8 cellular contexts compared by ENCODE assay signal in genomic region chr14:56119221-56119967, GRCh38. TPM values are rescaled to one million over a fixed set of nuclear protein-coding genes. Genes with fewer than 3 reads are reported as not detected.
DNase-seq lines count a peak whose midpoint lies in the region; ATAC-seq, FAIRE-seq and TF ChIP-seq lines count a peak whose summit lies in the region.

No MANE protein-coding gene starts in this region.

- H3K4me3 ChIP-seq in muscle layer of colon (ENCODE audit: low read depth in 1 of 2, low read length in 2 of 2), result peak overlapping the region; percentile 81 to 86

- peak; percentile 26 for ATAC-seq in GM21447 (IDR thresholded peaks at IDR 0.05; ENCODE audit: unreplicated experiment)

- H3K9ac ChIP-seq in muscle layer of colon (ENCODE audit: low read length), result peak overlapping the region; percentile 18

- no peaks in the 10 kb centered on the region for H3K9me3 Mint-ChIP-seq in type B pancreatic cell

- H3K4me3 Mint-ChIP-seq in type B pancreatic cell, result peak overlapping the region; percentile 87

- no peaks in the 10 kb centered on the region for H3K36me3 Mint-ChIP-seq in type B pancreatic cell

- TF ChIP-seq CTCF in type B pancreatic cell (conservative IDR thresholded peaks at IDR 0.05) (no peak), D721Med (IDR thresholded peaks at IDR 0.05; ENCODE audit: insufficient read depth, missing control alignments) (no peak)

- peak overlapping the region; percentile 81 for H3K27ac ChIP-seq in muscle layer of colon (ENCODE audit: low read depth, low read length)

- no peaks in the 10 kb centered on the region for H3K9me3 ChIP-seq in muscle layer of colon (ENCODE audit: low read length)

- H3K27ac Mint-ChIP-seq in type B pancreatic cell, result peak overlapping the region; percentile 91

- H3K36me3 ChIP-seq in muscle layer of colon (ENCODE audit: insufficient read depth, low read length), result no peaks in the 10 kb centered on the region

- DNase-seq in CD1c-positive myeloid dendritic cell (ENCODE audit: extremely low spot score) (peak; percentile 46), NCI-H2171 treated with DMSO at 0.1 percent for 48 hours (lab: John Stamatoyannopoulos, UW) (peak; percentile 55), fibroblast of gingiva (ENCODE audit: low read depth) (peak; percentile 25), type B pancreatic cell (ENCODE audit: extremely low spot score, unreplicated experiment) (peak; percentile 75), D721Med (ENCODE audit: insufficient read length, low spot score) (no peak)
- peak; percentile 63 for DNase-seq in activated CD8-positive, alpha-beta memory T cell treated with anti-CD3 and anti-CD28 coated beads, Interleukin-2, amount 50 U/mL, for 48 hours

- H3K27me3 ChIP-seq in muscle layer of colon (ENCODE audit: control insufficient read depth in 1 of 2, insufficient read depth in 2 of 2, low read length in 2 of 2), result no peaks in the 10 kb centered on the region

- peaks cover 22% of the 10 kb centered on the region for H3K27me3 Mint-ChIP-seq in type B pancreatic cell

- peaks cover 51% of the 10 kb centered on the region for H3K4me1 Mint-ChIP-seq in type B pancreatic cell (ENCODE audit: unreplicated experiment)

- H3K4me1 ChIP-seq in muscle layer of colon (ENCODE audit: insufficient read depth, low read length), result peaks cover 47% of the 10 kb centered on the region

- FAIRE-seq in D721Med (lab: Jason Lieb, UNC), result no peak

RNA-seq across cellular contexts. Expression of gene PELI2, which starts 1.2 kb away (rescaled TPM):
- total RNA-seq in type B pancreatic cell (ENCODE audit: low replicate concordance), result 11.8 and 33.7 TPM in 2 replicates
